17 cellular contexts compared by ENCODE assay signal in the genomic region with DNA sequence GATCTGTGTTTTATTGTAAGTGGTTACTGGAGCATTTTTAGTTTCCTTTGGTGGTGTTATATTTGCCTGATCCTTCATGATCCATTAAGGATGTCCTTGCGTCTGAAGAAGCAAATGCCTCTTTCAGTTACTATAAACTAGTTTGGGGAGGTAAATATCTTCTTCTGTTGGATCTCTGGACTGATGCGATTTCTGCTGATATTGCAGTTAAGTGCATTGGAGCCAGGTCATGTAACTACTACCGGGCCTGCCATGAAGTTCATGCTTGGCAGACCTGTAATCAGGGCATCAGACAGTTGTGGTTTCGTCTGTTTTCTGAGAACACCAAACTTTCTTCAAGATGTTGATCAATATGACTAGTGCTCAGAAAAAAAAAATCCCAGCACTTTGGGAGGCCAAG. TPM values are rescaled to one million over a fixed set of nuclear protein-coding genes. Genes with fewer than 3 reads are reported as not detected.
DNase-seq lines count a peak whose midpoint lies in the region; ATAC-seq, FAIRE-seq and TF ChIP-seq lines count a peak whose summit lies in the region.
"Had no signal": no experiment of that assay in that cellular context is flagged by ENCODE, and none has a peak within 500 bp of the region (broad histone marks: within the 10 kb centered on the region; RNA-seq: fewer than 3 reads in every experiment).

No MANE protein-coding gene starts in this region.

- TF ChIP-seq RAD21 in HepG2 (CRISPR knock-in tag; IDR thresholded peaks at IDR 0.05) (no peak), K562 (CRISPR knock-in tag; conservative IDR thresholded peaks at IDR 0.05 in 1 of 2, IDR thresholded peaks at IDR 0.05 in 1 of 2) (no peak)

- H3K27ac ChIP-seq in HepG2 (ENCODE audit: extremely low read length, insufficient read depth, low read length) (no peak overlapping the region), right lobe of liver (no peak overlapping the region), K562 (ENCODE audit: extremely low read depth, low read depth, low read length) (no peak overlapping the region)
- H3K27ac ChIP-seq in naive thymus-derived CD4-positive, alpha-beta T cell (ENCODE audit: low read depth, low read length), result no peak overlapping the region
- H3K27ac ChIP-seq: 22Rv1, C4-2B, HL-60 had no signal

- intact Hi-C loops in HepG2 (cut with micrococcal nuclease; ENCODE audit: unreplicated experiment) (no loop called here), right lobe of liver (cut with DNase I) (no loop called here), K562 (cut with micrococcal nuclease) (no loop called here)
- intact Hi-C loops in naive thymus-derived CD4-positive, alpha-beta T cell (cut with micrococcal nuclease), result no loop called here

- no peak overlapping the region for H3K9ac ChIP-seq in HepG2 (ENCODE audit: insufficient read depth, low read depth, low read length)
- H3K9ac ChIP-seq in K562 (ENCODE audit: insufficient read depth in 1 of 2, low read depth in 2 of 2, low read length in 2 of 2), result no peak overlapping the region

- peaks cover 15 to 68% (median 55%) of the 10 kb centered on the region in 5 donors for H3K36me3 Mint-ChIP-seq in naive thymus-derived CD4-positive, alpha-beta T cell
- H3K36me3 Mint-ChIP-seq in natural killer cell treated with Interleukin-12 subunit alpha and Interleukin-12 subunit beta and Interleukin-15 and Interleukin-18, amount 100 ng/mL, for 72 hours, result peaks cover 40% of the 10 kb centered on the region
- H3K36me3 Mint-ChIP-seq in activated naive CD4-positive, alpha-beta T cell treated with anti-CD3 and anti-CD28 coated beads, Interleukin-2, amount 50 U/mL, for 72 hours, result peaks cover 29 to 85% of the 10 kb centered on the region in 2 donors

- TF ChIP-seq CTCF in HepG2 (CRISPR knock-in tag; IDR thresholded peaks at IDR 0.05), result no peak
- TF ChIP-seq CTCF in right lobe of liver (IDR thresholded peaks at IDR 0.05), result no peak
- TF ChIP-seq CTCF in K562 (IDR thresholded peaks at IDR 0.05 in 2 of 3, conservative IDR thresholded peaks at IDR 0.05 in 1 of 3; ENCODE audit: insufficient read depth in 2 of 3, low read depth in 1 of 3, low read length in 3 of 3), result no peak
- TF ChIP-seq CTCF in GM13977 (IDR thresholded peaks at IDR 0.05; ENCODE audit: extremely low read depth, insufficient read depth, missing control alignments), result no peak

- H3K36me3 ChIP-seq in HepG2 (replicated peaks in 1 of 2; ENCODE audit: control insufficient read depth in 1 of 2, insufficient read depth in 2 of 2, low read length in 2 of 2) (no peaks in the 10 kb centered on the region), right lobe of liver (peaks cover 0 to 2% (median 0%) of the 10 kb centered on the region in 4 donors), K562 (ENCODE audit: control insufficient read depth, insufficient read depth, low read length) (no peaks in the 10 kb centered on the region)
- H3K36me3 ChIP-seq in naive thymus-derived CD4-positive, alpha-beta T cell (ENCODE audit: control insufficient read depth in 2 of 3, insufficient read depth in 3 of 3, low read length in 3 of 3), result peaks cover 3 to 29% (median 5%) of the 10 kb centered on the region in 3 experiments

- no peaks in the 10 kb centered on the region for H3K79me2 ChIP-seq in HepG2 (ENCODE audit: insufficient read depth, low read length)
- 0 out of 3 replicates have a peak, but pooled peaks cover 3% of the 10 kb centered on the region for H3K79me2 ChIP-seq in K562 (ENCODE audit: control insufficient read depth, insufficient read depth, low read length)

- H3K4me3 Mint-ChIP-seq in naive thymus-derived CD4-positive, alpha-beta T cell, result no peak overlapping the region
- no peak overlapping the region for H3K4me3 Mint-ChIP-seq in natural killer cell treated with Interleukin-12 subunit alpha and Interleukin-12 subunit beta and Interleukin-15 and Interleukin-18, amount 100 ng/mL, for 72 hours
- H3K4me3 Mint-ChIP-seq: HFFc6 had no signal

- DNase-seq in HepG2 (ENCODE audit: low spot score) (no peak), right lobe of liver (no peak), K562 (ENCODE audit: extremely low read depth in 1 of 4, low spot score in 3 of 4) (no peak), GM13977 (ENCODE audit: low spot score) (no peak), AG20443 (ENCODE audit: low spot score) (no peak)
- no peak for DNase-seq in naive thymus-derived CD4-positive, alpha-beta T cell
- no peak for DNase-seq in natural killer cell treated with Interleukin-12 subunit alpha and Interleukin-12 subunit beta and Interleukin-15 and Interleukin-18, amount 100 ng/mL, for 72 hours (ENCODE audit: low spot score)
- no peak for DNase-seq in activated naive CD4-positive, alpha-beta T cell treated with anti-CD3 and anti-CD28 coated beads, Interleukin-2, amount 50 U/mL, for 72 hours (ENCODE audit: low spot score in 2 of 2)
- DNase-seq: CD4-positive, alpha-beta memory T cell; DMS53; GF-D8; HCEC 1CT; HFFc6 had no signal

- peaks cover 9 to 92% (median 59%) of the 10 kb centered on the region in 11 donors for H3K9me3 Mint-ChIP-seq in naive thymus-derived CD4-positive, alpha-beta T cell
- H3K9me3 Mint-ChIP-seq in natural killer cell treated with Interleukin-12 subunit alpha and Interleukin-12 subunit beta and Interleukin-15 and Interleukin-18, amount 100 ng/mL, for 72 hours, result peaks cover 11% of the 10 kb centered on the region
- H3K9me3 Mint-ChIP-seq in activated naive CD4-positive, alpha-beta T cell treated with anti-CD3 and anti-CD28 coated beads, Interleukin-2, amount 50 U/mL, for 72 hours, result peaks cover 20 to 34% of the 10 kb centered on the region in 2 donors

- POLR2A ChIA-PET in HepG2 (lab: Yijun Ruan, JAX), result no interaction called here
- POLR2A ChIA-PET in K562 (lab: Yijun Ruan, JAX), result no interaction called here
- POLR2A ChIA-PET in naive thymus-derived CD4-positive, alpha-beta T cell (lab: Charles Lee), result no interaction called here

- no peak for FAIRE-seq in HepG2 (lab: Jason Lieb, UNC)
- no peak for FAIRE-seq in K562 (lab: Jason Lieb, UNC)
- FAIRE-seq: H1 had no signal

- TF ChIP-seq POLR2A in HepG2 (IDR thresholded peaks at IDR 0.05; ENCODE audit: insufficient read depth in 1 of 2, low read depth in 2 of 2, low read length in 2 of 2) (no peak), right lobe of liver (IDR thresholded peaks at IDR 0.05) (no peak), K562 (conservative IDR thresholded peaks at IDR 0.05) (no peak)

- H4K20me1 ChIP-seq in HepG2 (ENCODE audit: insufficient read depth, low read length), result no peaks in the 10 kb centered on the region
- no peaks in the 10 kb centered on the region for H4K20me1 ChIP-seq in K562 (replicated peaks; ENCODE audit: control insufficient read depth, insufficient read depth, low read length)

- H3K4me3 ChIP-seq in HepG2 (replicated peaks in 1 of 3; ENCODE audit: insufficient read depth in 1 of 3, low read depth in 2 of 3, low read length in 3 of 3) (no peak overlapping the region), right lobe of liver (no peak overlapping the region), K562 (no peak overlapping the region)
- peak overlapping the region; percentile 21 for H3K4me3 ChIP-seq in naive thymus-derived CD4-positive, alpha-beta T cell (ENCODE audit: low read length)

- BruUV-seq in HepG2 (replicated peaks; lab: Mats Ljungman, UMichigan), result no TSS peak
- BruUV-seq in K562 (replicated peaks; lab: Mats Ljungman, UMichigan), result no TSS peak

- H3K27me3 Mint-ChIP-seq in naive thymus-derived CD4-positive, alpha-beta T cell, result no peaks in the 10 kb centered on the region
- H3K27me3 Mint-ChIP-seq in natural killer cell treated with Interleukin-12 subunit alpha and Interleukin-12 subunit beta and Interleukin-15 and Interleukin-18, amount 100 ng/mL, for 72 hours, result no peaks in the 10 kb centered on the region
- H3K27me3 Mint-ChIP-seq: CD4-positive, alpha-beta memory T cell had no signal

- H3K4me2 ChIP-seq in HepG2 (ENCODE audit: low read depth, low read length) (no peak overlapping the region), K562 (ENCODE audit: insufficient read depth, low read length) (no peak overlapping the region)

- no peaks in the 10 kb centered on the region for H3K4me1 ChIP-seq in HepG2 (ENCODE audit: insufficient read depth, low read length)
- H3K4me1 ChIP-seq in right lobe of liver, result no peaks in the 10 kb centered on the region
- no peaks in the 10 kb centered on the region for H3K4me1 ChIP-seq in K562 (replicated peaks in 1 of 2; ENCODE audit: control insufficient read depth in 2 of 2, insufficient read depth in 2 of 2, low read length in 2 of 2)
- no peaks in the 10 kb centered on the region for H3K4me1 ChIP-seq in naive thymus-derived CD4-positive, alpha-beta T cell (ENCODE audit: control insufficient read depth in 2 of 2, insufficient read depth in 2 of 2, low read length in 2 of 2)

- H3K27me3 ChIP-seq in HepG2 (ENCODE audit: control insufficient read depth in 1 of 2, insufficient read depth in 2 of 2, low read length in 2 of 2), result no peaks in the 10 kb centered on the region
- H3K27me3 ChIP-seq in right lobe of liver, result no peaks in the 10 kb centered on the region
- H3K27me3 ChIP-seq in K562 (ENCODE audit: control insufficient read depth in 2 of 2, insufficient read depth in 2 of 2, low read length in 2 of 2), result no peaks in the 10 kb centered on the region
- no peaks in the 10 kb centered on the region for H3K27me3 ChIP-seq in naive thymus-derived CD4-positive, alpha-beta T cell (ENCODE audit: control insufficient read depth in 2 of 2, insufficient read depth in 2 of 2, low read length in 2 of 2)

- no peak overlapping the region for H3K27ac Mint-ChIP-seq in naive thymus-derived CD4-positive, alpha-beta T cell
- H3K27ac Mint-ChIP-seq in natural killer cell treated with Interleukin-12 subunit alpha and Interleukin-12 subunit beta and Interleukin-15 and Interleukin-18, amount 100 ng/mL, for 72 hours, result no peak overlapping the region
- H3K27ac Mint-ChIP-seq in activated naive CD4-positive, alpha-beta T cell treated with anti-CD3 and anti-CD28 coated beads, Interleukin-2, amount 50 U/mL, for 72 hours, result no peak overlapping the region
- H3K27ac Mint-ChIP-seq: CD4-positive, alpha-beta memory T cell; HFFc6 had no signal

- H3K9me3 ChIP-seq in HepG2 (ENCODE audit: low read length) (peaks cover 79% of the 10 kb centered on the region), right lobe of liver (peaks cover 0 to 63% (median 26%) of the 10 kb centered on the region in 4 donors), K562 (replicated peaks; ENCODE audit: control insufficient read depth, insufficient read depth, low read depth, low read length) (peaks cover 3% of the 10 kb centered on the region)
- peaks cover 0 to 76% (median 15%) of the 10 kb centered on the region in 3 experiments for H3K9me3 ChIP-seq in naive thymus-derived CD4-positive, alpha-beta T cell (ENCODE audit: control insufficient read depth in 2 of 3, low read length in 3 of 3)

- H3K9me1 ChIP-seq in K562 (ENCODE audit: control insufficient read depth, insufficient read depth, low read length), result no peaks in the 10 kb centered on the region

- in situ Hi-C loops in HepG2 (cut with HindIII; ENCODE audit: extremely low pct_ligation_motif_present, low pct_unique_long_range_greater_than_20kb), result no loop called here
- in situ Hi-C loops in K562 (cut with MboI), result no loop called here
- in situ Hi-C loops in GM13977 (cut with MboI; ENCODE audit: low pct_unique_long_range_greater_than_20kb, low sequenced_read_pairs, unreplicated experiment), result no loop called here

- no peaks in the 10 kb centered on the region for H3K4me1 Mint-ChIP-seq in naive thymus-derived CD4-positive, alpha-beta T cell
- no peaks in the 10 kb centered on the region for H3K4me1 Mint-ChIP-seq in natural killer cell treated with Interleukin-12 subunit alpha and Interleukin-12 subunit beta and Interleukin-15 and Interleukin-18, amount 100 ng/mL, for 72 hours (ENCODE audit: low read depth in 2 of 2)

- H2AFZ ChIP-seq in HepG2 (ENCODE audit: low read length), result no peak overlapping the region
- H2AFZ ChIP-seq in K562 (ENCODE audit: low read depth, low read length), result no peak overlapping the region

- TF ChIP-seq EP300 in HepG2 (IDR thresholded peaks at IDR 0.05; ENCODE audit: low read depth in 2 of 2, low read length in 2 of 2) (no peak), HepG2 (CRISPR knock-in tag; IDR thresholded peaks at IDR 0.05; ENCODE audit: borderline replicate concordance) (no peak), K562 (IDR thresholded peaks at IDR 0.05; ENCODE audit: low read length) (no peak)

- 19% methylated on average over 4 of the region's 4 CpGs for WGBS in HepG2 (ENCODE audit: low lambda C conversion rate)
- WGBS in right lobe of liver (ENCODE audit: insufficient coverage, low coverage, low lambda C conversion rate, missing lambda C conversion rate), result 98% methylated on average over 4 of the region's 4 CpGs
- WGBS in K562 (ENCODE audit: insufficient coverage, low coverage, missing lambda C conversion rate), result 48% methylated on average over 4 of the region's 4 CpGs

- CTCF ChIA-PET in HepG2 (lab: Yijun Ruan, JAX; ENCODE audit: low intra/inter-chr PET ratio, low total read pairs), result no interaction called here
- CTCF ChIA-PET in K562 (lab: Yijun Ruan, JAX; ENCODE audit: low intra/inter-chr PET ratio), result no interaction called here
- CTCF ChIA-PET in naive thymus-derived CD4-positive, alpha-beta T cell (lab: Charles Lee), result no interaction called here

- ATAC-seq in HepG2 (no peak), right lobe of liver (no peak), K562 (no peak)
- ATAC-seq in naive thymus-derived CD4-positive, alpha-beta T cell, result no peak
- ATAC-seq in natural killer cell treated with Interleukin-12 subunit alpha and Interleukin-12 subunit beta and Interleukin-15 and Interleukin-18, amount 100 ng/mL, for 72 hours, result no peak
- no peak for ATAC-seq in activated naive CD4-positive, alpha-beta T cell treated with anti-CD3 and anti-CD28 coated beads, Interleukin-2, amount 50 U/mL, for 72 hours

RNA-seq across cellular contexts. Expression of gene ZNF718, which starts 22.9 kb away (rescaled TPM):
- total RNA-seq in HepG2 (2016; rRNA removed; fragmentation: Illumina TruSeq; extraction: Trizol) (not detected in 2 replicates), right lobe of liver (1 to 10 TPM; 1.7 to 5.6 (median 3.0) TPM), K562 (2014; rRNA removed) (2.7 and 3.2 TPM in 2 replicates), K562 (2014; rRNA removed; fragmentation: Illumina TruSeq; extraction: Trizol) (4.3 and 4.6 TPM in 2 replicates), K562 (2015; rRNA removed; fragmentation: Illumina TruSeq; extraction: Trizol) (4.2 and 5.3 TPM in 2 replicates), K562 (2021) (3.7 and 4.5 TPM in 2 replicates)
- total RNA-seq in HepG2 (2016; cell fraction: cytosol; rRNA removed; fragmentation: Illumina TruSeq; extraction: Trizol; ENCODE audit: low read depth), result not detected in 2 replicates
- total RNA-seq in HepG2 (2016; cell fraction: insoluble cytoplasmic fraction; rRNA removed; fragmentation: Illumina TruSeq; extraction: Trizol), result not detected in 2 replicates
- total RNA-seq in HepG2 (2016; cell fraction: membrane; rRNA removed; fragmentation: Illumina TruSeq; extraction: Trizol), result not detected in 2 replicates
- total RNA-seq in HepG2 (2016; cell fraction: nucleus; rRNA removed; fragmentation: Illumina TruSeq; extraction: Trizol), result not detected in 2 replicates
- polyA plus RNA-seq in HepG2 (2011; rRNA removed) (not detected in 2 replicates), K562 (2011; rRNA removed) (1.6 and 2.4 TPM in 2 replicates), K562 (2014; fragmentation: Illumina TruSeq; extraction: Trizol) (2.6 and 2.7 TPM in 2 replicates), K562 (2014; fragmentation: Nextera tagmentation; extraction: Ambion mirVana) (1 to 10 TPM in 1 of 2 experiments, under 1 TPM in 1; 1.00 to 1.4 TPM), K562 (2014; rRNA removed) (2.2 and 2.7 TPM in 2 replicates)
- not detected in 2 replicates for polyA plus RNA-seq in HepG2 (2011; cell fraction: cytosol; rRNA removed)
- not detected in 2 replicates for polyA plus RNA-seq in HepG2 (2011; cell fraction: nucleus; rRNA removed)
- polyA plus RNA-seq in HepG2 (2012), result not detected in 2 replicates
- polyA plus RNA-seq in HepG2 (2016; cell fraction: cytosol; fragmentation: Illumina TruSeq; extraction: Trizol; ENCODE audit: low read depth), result not detected in 2 replicates
- not detected in 2 replicates for polyA plus RNA-seq in HepG2 (2016; cell fraction: insoluble cytoplasmic fraction; fragmentation: Illumina TruSeq; extraction: Trizol; ENCODE audit: low read depth)
- polyA plus RNA-seq in HepG2 (2016; cell fraction: membrane; fragmentation: Illumina TruSeq; extraction: Trizol; ENCODE audit: low read depth), result not detected in 2 replicates
- polyA plus RNA-seq in HepG2 (2016; cell fraction: nucleus; fragmentation: Illumina TruSeq; extraction: Trizol; ENCODE audit: insufficient read depth, low read depth), result not detected in 2 replicates
- polyA minus RNA-seq in HepG2 (2011; rRNA and poly(A)+ RNA removed; ENCODE audit: low replicate concordance), result 2.2 TPM in 1 of 2 replicates, not detected in the other
- polyA minus RNA-seq in HepG2 (2011; cell fraction: cytosol; rRNA and poly(A)+ RNA removed), result not detected in 2 replicates
- polyA minus RNA-seq in HepG2 (2011; cell fraction: nucleus; rRNA and poly(A)+ RNA removed), result not detected in 2 replicates
- total RNA-seq in K562 (2011; cell fraction: chromatin; rRNA removed; ENCODE audit: low replicate concordance), result 12.1 and 17.0 TPM in 2 replicates
- 10.0 and 13.6 TPM in 2 replicates for total RNA-seq in K562 (2011; cell fraction: nucleolus; rRNA removed)
- 12.2 and 12.6 TPM in 2 replicates for total RNA-seq in K562 (2011; cell fraction: nucleoplasm; rRNA removed)
- 0.67 and 0.77 TPM in 2 replicates for polyA plus RNA-seq in K562 (2011; cell fraction: cytosol; rRNA removed)
- 3.7 and 5.4 TPM in 2 replicates for polyA plus RNA-seq in K562 (2011; cell fraction: nucleus; rRNA removed)
- 2.1 and 4.6 TPM in 2 replicates for polyA plus RNA-seq in K562 (2012)
- 2.2 and 3.0 TPM in 2 replicates for polyA minus RNA-seq in K562 (2011; rRNA and poly(A)+ RNA removed)
- polyA minus RNA-seq in K562 (2011; cell fraction: cytosol; rRNA and poly(A)+ RNA removed), result 1.4 and 1.8 TPM in 2 replicates
- polyA minus RNA-seq in K562 (2011; cell fraction: nucleus; rRNA and poly(A)+ RNA removed), result 7.1 and 7.9 TPM in 2 replicates
- 10 to 100 TPM in 2 of 5 experiments, 1 to 10 TPM in 3; 2.4 to 12.3 (median 10.0) TPM for total RNA-seq in naive thymus-derived CD4-positive, alpha-beta T cell
- 1 to 10 TPM; 6.0 to 7.0 TPM for polyA plus RNA-seq in naive thymus-derived CD4-positive, alpha-beta T cell
- 10 to 100 TPM; 10.4 to 10.8 TPM for total RNA-seq in natural killer cell treated with Interleukin-12 subunit alpha and Interleukin-12 subunit beta and Interleukin-15 and Interleukin-18, amount 100 ng/mL, for 72 hours
- 1 to 10 TPM; 2.6 to 8.9 TPM for total RNA-seq in activated naive CD4-positive, alpha-beta T cell treated with anti-CD3 and anti-CD28 coated beads, Interleukin-2, amount 50 U/mL, for 72 hours

Comparison
In these comparisons a context has a peak if more than half of its experiments do, and no peak if none do; other contexts are left out.
1. Of the 241 proteins assayed by ChIP-seq in both HepG2 and K562: peak only in HepG2: MAFF; only in K562: MAFG; in both: MAFK; in neither: 238.